Comparison of ENCODE assay signal across 17 cellular contexts in genomic region chr7:154915600-154915999, GRCh38.
"Had no signal": no experiment of that assay in that cellular context is flagged by ENCODE, and none has a peak within 500 bp of the region (broad histone marks: within the 10 kb centered on the region; RNA-seq: fewer than 3 reads in every experiment).

No MANE protein-coding gene starts in this region.

- DNase-seq: cortex of kidney; effector CD8-positive, alpha-beta T cell; heart left ventricle; hippocampal formation; islet precursor cell; left lung; midbrain; nephron progenitor cell; psoas muscle; stimulated activated CD4-positive, alpha-beta T cell treated with anti-CD3 and anti-CD28 coated beads, Interleukin-1b, Interleukin-23, amount 100 ng/mL, for 48 hours; stimulated activated CD4-positive, alpha-beta T cell treated with anti-CD3 and anti-CD28 coated beads, Interleukin-4, amount 100 ng/mL, for 24 hours; tibial artery; upper lobe of right lung had no signal

- H3K9me3 Mint-ChIP-seq: stimulated activated naive CD8-positive, alpha-beta T cell treated with anti-CD3 and anti-CD28 coated beads, Interleukin-15, Interleukin-2, amounts not matched to agents 100 ng/mL and 50 ng/mL, for 24 hours had no signal

- ATAC-seq: heart left ventricle; left lung; psoas muscle; right lobe of liver; stimulated activated memory B cell treated with anti-CD40 and anti-IgM and Interleukin-4, amounts not matched to agents 10 μg/mL and 1 μg/mL and 100 μg/mL, for 72 hours; upper lobe of right lung had no signal

- H3K36me3 Mint-ChIP-seq: stimulated activated memory B cell treated with anti-CD40 and anti-IgM and Interleukin-4, amounts not matched to agents 10 μg/mL and 1 μg/mL and 100 μg/mL, for 72 hours had no signal

- H3K4me3 Mint-ChIP-seq: nephron progenitor cell; stimulated activated memory B cell treated with anti-CD40 and anti-IgM and Interleukin-4, amounts not matched to agents 10 μg/mL and 1 μg/mL and 100 μg/mL, for 72 hours; stimulated activated naive CD8-positive, alpha-beta T cell treated with anti-CD3 and anti-CD28 coated beads, Interleukin-15, Interleukin-2, amounts not matched to agents 100 ng/mL and 50 ng/mL, for 24 hours had no signal

- FAIRE-seq: frontal cortex had no signal

- H3K27ac Mint-ChIP-seq: nephron progenitor cell; stimulated activated memory B cell treated with anti-CD40 and anti-IgM and Interleukin-4, amounts not matched to agents 10 μg/mL and 1 μg/mL and 100 μg/mL, for 72 hours; stimulated activated naive CD8-positive, alpha-beta T cell treated with anti-CD3 and anti-CD28 coated beads, Interleukin-15, Interleukin-2, amounts not matched to agents 100 ng/mL and 50 ng/mL, for 24 hours had no signal
